ENCODE assay signal across 8 cellular contexts in the genomic region with DNA sequence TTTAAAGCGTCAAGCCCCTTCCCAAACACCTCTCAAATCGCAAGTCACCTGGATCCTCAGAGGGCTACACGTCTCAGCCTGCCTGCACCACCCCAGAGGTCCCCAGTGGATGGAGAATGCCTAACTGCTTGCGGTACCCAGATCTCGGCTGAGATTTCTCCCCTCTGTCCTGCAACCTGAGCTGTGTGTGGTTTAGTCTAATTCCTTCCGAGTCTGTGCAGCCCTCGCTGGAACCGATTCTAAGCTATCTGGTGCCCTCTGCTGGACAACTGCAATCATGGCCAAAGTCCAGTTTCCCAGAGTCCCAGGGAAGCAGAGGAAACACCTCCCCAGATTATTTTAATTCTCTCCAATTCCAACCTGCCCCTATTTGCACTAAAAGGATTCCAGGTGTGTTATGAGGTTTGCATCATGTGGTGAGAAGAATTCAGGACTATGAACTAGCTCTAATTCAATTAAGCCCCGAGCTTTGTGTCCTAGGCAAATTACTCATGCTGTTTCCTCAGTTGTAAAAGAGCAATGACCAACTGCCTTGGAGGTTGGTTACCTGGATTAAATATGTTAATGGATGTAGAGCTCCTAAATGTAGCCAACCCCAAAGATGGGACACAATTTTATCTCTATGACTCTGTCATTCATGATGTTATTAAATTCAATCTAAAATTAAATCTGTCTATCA.
A peak's percentile ranks its signal among the peaks of the same experiment; 100 is the strongest.
DNase-seq lines count a peak whose midpoint lies in the region; ATAC-seq, FAIRE-seq and TF ChIP-seq lines count a peak whose summit lies in the region.

No MANE protein-coding gene starts in this region.

- H3K9me3 Mint-ChIP-seq in activated CD4-positive, alpha-beta memory T cell treated with anti-CD3 and anti-CD28 coated beads for 36 hours: no peaks in the 10 kb centered on the region
- no peaks in the 10 kb centered on the region for H3K9me3 Mint-ChIP-seq in effector memory CD8-positive, alpha-beta T cell
- no peaks in the 10 kb centered on the region for H3K9me3 Mint-ChIP-seq in mesothelial cell of epicardium

- TF ChIP-seq CTCF in A549 (IDR thresholded peaks at IDR 0.05) (peak; percentile 90), GM13976 (IDR thresholded peaks at IDR 0.05; ENCODE audit: borderline replicate concordance, control extremely low read depth, extremely low read depth, insufficient read depth, missing control alignments) (peak; percentile 87), mesothelial cell of epicardium (IDR thresholded peaks at IDR 0.05; ENCODE audit: unreplicated experiment) (peak; percentile 80)

- peaks cover 14% of the 10 kb centered on the region for H3K27me3 Mint-ChIP-seq in activated CD4-positive, alpha-beta memory T cell treated with anti-CD3 and anti-CD28 coated beads for 36 hours
- H3K27me3 Mint-ChIP-seq in effector memory CD8-positive, alpha-beta T cell: peaks cover 15 to 26% of the 10 kb centered on the region in 2 donors
- H3K27me3 Mint-ChIP-seq in mesothelial cell of epicardium (ENCODE audit: low read depth): peaks cover 27% of the 10 kb centered on the region

- no peaks in the 10 kb centered on the region for H3K9me3 ChIP-seq in A549

- TF ChIP-seq POLR2A in A549 (IDR thresholded peaks at IDR 0.05; ENCODE audit: low read length): no peak

- in situ Hi-C loops in GM13976 (cut with MboI; ENCODE audit: low sequenced_read_pairs, unreplicated experiment): no loop called here

- H3K27ac Mint-ChIP-seq in activated CD4-positive, alpha-beta memory T cell treated with anti-CD3 and anti-CD28 coated beads for 36 hours: no peak overlapping the region
- H3K27ac Mint-ChIP-seq in effector memory CD8-positive, alpha-beta T cell: no peak overlapping the region
- peak overlapping the region; percentile 13 for H3K27ac Mint-ChIP-seq in mesothelial cell of epicardium

- no peak for FAIRE-seq in A549 (lab: Jason Lieb, UNC)

- peaks cover 18% of the 10 kb centered on the region; the same call in 1 of the 3 replicates for H3K4me1 ChIP-seq in A549

- peaks cover 5% of the 10 kb centered on the region for H3K4me1 Mint-ChIP-seq in activated CD4-positive, alpha-beta memory T cell treated with anti-CD3 and anti-CD28 coated beads for 36 hours (ENCODE audit: low read depth)
- H3K4me1 Mint-ChIP-seq in effector memory CD8-positive, alpha-beta T cell (ENCODE audit: low read depth in 2 of 2): peaks cover 5 to 6% of the 10 kb centered on the region in 2 donors
- peaks cover 2% of the 10 kb centered on the region for H3K4me1 Mint-ChIP-seq in mesothelial cell of epicardium

- no peak overlapping the region for H3K4me3 Mint-ChIP-seq in activated CD4-positive, alpha-beta memory T cell treated with anti-CD3 and anti-CD28 coated beads for 36 hours
- H3K4me3 Mint-ChIP-seq in effector memory CD8-positive, alpha-beta T cell: no peak overlapping the region
- H3K4me3 Mint-ChIP-seq in mesothelial cell of epicardium: no peak overlapping the region

- DNase-seq in A549 (ENCODE audit: low read depth in 1 of 2, low spot score in 1 of 2) (peak; percentile 62 to 64), GM13976 (ENCODE audit: low spot score) (peak; percentile 78), NCI-H526 (lab: John Stamatoyannopoulos, UW) (peak; percentile 64 to 79), mesothelial cell of epicardium (ENCODE audit: low spot score in 2 of 2, unreplicated experiment in 2 of 2) (peak; percentile 41 to 77)
- peak; percentile 65 for DNase-seq in activated CD4-positive, alpha-beta memory T cell treated with anti-CD3 and anti-CD28 coated beads for 36 hours
- peak; percentile 39 to 48 (median 46) for DNase-seq in effector memory CD8-positive, alpha-beta T cell
- DNase-seq in stimulated activated CD8-positive, alpha-beta memory T cell treated with anti-CD3 and anti-CD28 coated beads, Interleukin-4, amount 100 ng/mL, for 4 hours (ENCODE audit: low read depth in 2 of 2, low spot score in 1 of 2): peak; percentile 1 to 18

- no peaks in the 10 kb centered on the region for H3K36me3 Mint-ChIP-seq in activated CD4-positive, alpha-beta memory T cell treated with anti-CD3 and anti-CD28 coated beads for 36 hours
- H3K36me3 Mint-ChIP-seq in effector memory CD8-positive, alpha-beta T cell (ENCODE audit: insufficient read depth): no peaks in the 10 kb centered on the region
- no peaks in the 10 kb centered on the region for H3K36me3 Mint-ChIP-seq in mesothelial cell of epicardium

- peak; percentile 85 to 93 for ATAC-seq in A549
- peak; percentile 75 for ATAC-seq in HG03139 (IDR thresholded peaks at IDR 0.05; ENCODE audit: unreplicated experiment)
- peak; percentile 66 for ATAC-seq in effector memory CD8-positive, alpha-beta T cell (replicated peaks)

- POLR2A ChIA-PET in A549 (lab: Yijun Ruan, JAX): interaction anchor here (1.2 kb wide), 1 partner anchor 1175 kb away, joined by 3 read pairs; no protein-coding TSS in a partner anchor
- POLR2A ChIA-PET in activated CD4-positive, alpha-beta memory T cell treated with anti-CD3 and anti-CD28 coated beads for 36 hours (lab: Charles Lee): no interaction called here

- TF ChIP-seq RAD21 in A549 (conservative IDR thresholded peaks at IDR 0.05 in 1 of 2, IDR thresholded peaks at IDR 0.05 in 1 of 2): peak; percentile 95 to 98

- 23% methylated on average over 9 of the region's 9 CpGs for WGBS in A549 (ENCODE audit: missing lambda C conversion rate)

- intact Hi-C loops in activated CD4-positive, alpha-beta memory T cell treated with anti-CD3 and anti-CD28 coated beads for 36 hours (cut with micrococcal nuclease): no loop called here

- H3K4me3 ChIP-seq in A549: no peak overlapping the region

- CTCF ChIA-PET in A549 (lab: Yijun Ruan, JAX): interaction anchor here (0.7 to 4.7 kb wide), 57 partner anchors 10 to 1496 kb away, joined by 3 to 48 read pairs (median 4); partner anchors contain the start of gene NCKAP5
- CTCF ChIA-PET in activated CD4-positive, alpha-beta memory T cell treated with anti-CD3 and anti-CD28 coated beads for 36 hours (lab: Charles Lee): interaction anchor here (0.6 to 2.8 kb wide), 30 partner anchors 9 to 1301 kb away, joined by 3 to 11 read pairs (median 4); no protein-coding TSS in a partner anchor

- H3K27ac ChIP-seq in A549: peak overlapping the region; percentile 36 to 78; a peak in 5 of 6 replicates

- no peak for TF ChIP-seq EP300 in A549 (IDR thresholded peaks at IDR 0.05)

- peak overlapping the region; percentile 27; the same call in 1 of the 3 replicates for H3K4me2 ChIP-seq in A549

TF ChIP-seq in A549, 52 proteins besides CTCF, POLR2A, EP300 and RAD21:
- no peak for TF ChIP-seq SREBF2 (IDR thresholded peaks at IDR 0.05)
- peak; percentile 81 for TF ChIP-seq ZFP36 (IDR thresholded peaks at IDR 0.05; ENCODE audit: borderline replicate concordance, partially characterized antibody)
- TF ChIP-seq SMC3 (IDR thresholded peaks at IDR 0.05): peak; percentile 92

Comparison
In these comparisons a context has a peak if more than half of its experiments do, and no peak if none do; other contexts are left out.
1. DNase-seq: peak in every context shown above with its lines; median percentile 78 in GM13976; 72 in NCI-H526; 65 in activated CD4-positive, alpha-beta memory T cell treated with anti-CD3 and anti-CD28 coated beads for 36 hours; 63 in A549; 59 in mesothelial cell of epicardium; 46 in effector memory CD8-positive, alpha-beta T cell; 10 in stimulated activated CD8-positive, alpha-beta memory T cell treated with anti-CD3 and anti-CD28 coated beads, Interleukin-4, amount 100 ng/mL, for 4 hours.